29 cellular contexts compared by ENCODE assay signal in genomic region chr1:74012583-74012982, GRCh38.
"Had no signal": no experiment of that assay in that cellular context is flagged by ENCODE, and none has a peak within 500 bp of the region (broad histone marks: within the 10 kb centered on the region; RNA-seq: fewer than 3 reads in every experiment).

No MANE protein-coding gene starts in this region.

- H3K9me3 ChIP-seq: esophagus muscularis mucosa, gastroesophageal sphincter, heart right ventricle, left ventricle myocardium inferior, lower lobe of right lung, ovary, psoas muscle, spleen, testis, tibial artery had no signal

- H3K4me3 ChIP-seq: dorsolateral prefrontal cortex, esophagus muscularis mucosa, gastroesophageal sphincter, heart right ventricle, left ventricle myocardium inferior, lower lobe of right lung, ovary, psoas muscle, skin epidermis, spleen, testis, tibial artery had no signal

- H3K36me3 Mint-ChIP-seq: immature natural killer cell; naive thymus-derived CD8-positive, alpha-beta T cell; stimulated activated memory B cell treated with anti-CD40 and anti-IgM and Interleukin-4, amounts not matched to agents 10 μg/mL and 1 μg/mL and 100 μg/mL, for 72 hours; type B pancreatic cell had no signal

- H3K27me3 Mint-ChIP-seq: type B pancreatic cell had no signal

- H3K4me3 Mint-ChIP-seq: immature natural killer cell; naive thymus-derived CD8-positive, alpha-beta T cell; nephron progenitor cell; stimulated activated memory B cell treated with anti-CD40 and anti-IgM and Interleukin-4, amounts not matched to agents 10 μg/mL and 1 μg/mL and 100 μg/mL, for 72 hours; type B pancreatic cell had no signal

- H3K27ac Mint-ChIP-seq: immature natural killer cell; naive thymus-derived CD8-positive, alpha-beta T cell; nephron progenitor cell; stimulated activated memory B cell treated with anti-CD40 and anti-IgM and Interleukin-4, amounts not matched to agents 10 μg/mL and 1 μg/mL and 100 μg/mL, for 72 hours; type B pancreatic cell had no signal

- DNase-seq: dorsolateral prefrontal cortex; effector CD4-positive, alpha-beta T cell; foreskin keratinocyte; heart right ventricle; hippocampal formation; immature natural killer cell; islet precursor cell; kidney glomerular epithelial cell; left colon; left ventricle myocardium inferior; lower lobe of right lung; naive thymus-derived CD8-positive, alpha-beta T cell; nephron progenitor cell; occipital lobe; ovary; posterior cingulate gyrus; psoas muscle; right cardiac atrium; spleen; stimulated activated CD4-positive, alpha-beta T cell treated with anti-CD3 and anti-CD28 coated beads, Interleukin-4, amount 100 ng/mL, for 4 hours; stimulated activated naive CD8-positive, alpha-beta T cell treated with anti-CD3 and anti-CD28 coated beads, Interleukin-15, Interleukin-2, amounts not matched to agents 100 U/mL and 50 U/mL, for 24 hours; substantia nigra; testis; tibial artery had no signal

- H3K4me1 Mint-ChIP-seq: stimulated activated memory B cell treated with anti-CD40 and anti-IgM and Interleukin-4, amounts not matched to agents 10 μg/mL and 1 μg/mL and 100 μg/mL, for 72 hours had no signal

- H3K4me1 ChIP-seq: esophagus muscularis mucosa, foreskin keratinocyte, gastroesophageal sphincter, heart right ventricle, left ventricle myocardium inferior, lower lobe of right lung, psoas muscle, spleen, testis, tibial artery had no signal

- H3K9me3 Mint-ChIP-seq: nephron progenitor cell; stimulated activated memory B cell treated with anti-CD40 and anti-IgM and Interleukin-4, amounts not matched to agents 10 μg/mL and 1 μg/mL and 100 μg/mL, for 72 hours had no signal

- ATAC-seq: foreskin keratinocyte; gastroesophageal sphincter; heart right ventricle; left colon; lower lobe of right lung; naive thymus-derived CD8-positive, alpha-beta T cell; psoas muscle; right cardiac atrium; stimulated activated memory B cell treated with anti-CD40 and anti-IgM and Interleukin-4, amounts not matched to agents 10 μg/mL and 1 μg/mL and 100 μg/mL, for 72 hours; stimulated activated naive CD8-positive, alpha-beta T cell treated with anti-CD3 and anti-CD28 coated beads, Interleukin-15, Interleukin-2, amounts not matched to agents 100 U/mL and 50 U/mL, for 24 hours had no signal

- H3K36me3 ChIP-seq: esophagus muscularis mucosa, gastroesophageal sphincter, heart right ventricle, left ventricle myocardium inferior, lower lobe of right lung, ovary, spleen, tibial artery had no signal

- H3K27me3 ChIP-seq: esophagus muscularis mucosa, foreskin keratinocyte, gastroesophageal sphincter, ovary, spleen, testis, tibial artery had no signal
